9 cellular contexts compared by ENCODE assay signal in genomic region chr15:82749951-82750830, GRCh38. TPM values are rescaled to one million over a fixed set of nuclear protein-coding genes. Genes with fewer than 3 reads are reported as not detected.
DNase-seq lines count a peak whose midpoint lies in the region; ATAC-seq and TF ChIP-seq lines count a peak whose summit lies in the region.
"Had no signal": no experiment of that assay in that cellular context is flagged by ENCODE, and none has a peak within 500 bp of the region (broad histone marks: within the 10 kb centered on the region; RNA-seq: fewer than 3 reads in every experiment).

No MANE protein-coding gene starts in this region.

- DNase-seq in AG09309 (ENCODE audit: low read depth): peak; percentile 75
- peak; percentile 90 for DNase-seq in NCI-H345 (lab: John Stamatoyannopoulos, UW)
- DNase-seq in activated CD4-positive, CD25-positive, alpha-beta regulatory T cell (lab: John Stamatoyannopoulos, UW): peak; percentile 62 to 76 (median 65)
- DNase-seq in central memory CD4-positive, alpha-beta T cell: peak; percentile 74
- peak; percentile 99 for DNase-seq in inferior parietal cortex (ENCODE audit: extremely low spot score)
- DNase-seq in spleen: peak; percentile 94

- H3K36me3 ChIP-seq in spleen: peaks cover 3 to 32% (median 15%) of the 10 kb centered on the region in 6 donors

- H3K9me3 ChIP-seq in spleen: no peaks in the 10 kb centered on the region

- H3K27ac ChIP-seq in spleen: peak overlapping the region; percentile 77 to 93 (median 90)

- peak in 1 of 3 donors; percentile 22 for TF ChIP-seq POLR2A in spleen (IDR thresholded peaks at IDR 0.05)

- intact Hi-C loops in spleen (cut with DNase I; ENCODE audit: low total_unique reads): no loop called here

- no peaks in the 10 kb centered on the region for H3K27me3 ChIP-seq in spleen (replicated peaks in 1 of 7)

- ATAC-seq in GM19023 (IDR thresholded peaks at IDR 0.05; ENCODE audit: unreplicated experiment) (peak; percentile 89), HG03196 (IDR thresholded peaks at IDR 0.05; ENCODE audit: unreplicated experiment) (peak; percentile 92)

- peaks cover 5 to 57% (median 30%) of the 10 kb centered on the region in 6 donors for H3K4me1 ChIP-seq in spleen

- TF ChIP-seq CTCF in AG09309 (IDR thresholded peaks at IDR 0.05; ENCODE audit: control insufficient read depth, insufficient read depth, low read depth, low read length, missing control alignments) (no peak), spleen (IDR thresholded peaks at IDR 0.05 in 8 of 11, conservative IDR thresholded peaks at IDR 0.05 in 3 of 11) (no peak)

- 0% methylated on average over 39 to 47 of the region's 47 CpGs for WGBS in spleen, 5 donors

- peak overlapping the region; percentile 86 for H3K4me3 ChIP-seq in AG09309 (ENCODE audit: control insufficient read depth, low read depth, low read length)
- H3K4me3 ChIP-seq in spleen: peak overlapping the region; percentile 64 to 97 (median 81)

RNA-seq across cellular contexts. Expression of gene AP3B2, which starts 40.5 kb away (rescaled TPM):
- 1 to 10 TPM in 5 of 7 donors, under 1 TPM in 1, not detected in 1; 0.30 to 9.5 (median 1.5) TPM for total RNA-seq in spleen
- under 1 TPM; 0.15 to 0.38 (median 0.22) TPM for polyA plus RNA-seq in spleen
- total RNA-seq: T-helper 1 cell treated with Interleukin-12 subunit alpha and Interleukin-12 subunit beta and Interleukin-4 antibody, amounts not matched to agents 30 ng/mL and 1 ng/mL, for 36 hours had no signal

RNA-seq across cellular contexts. Expression of gene FSD2, which starts 55.7 kb away (rescaled TPM):
- total RNA-seq in spleen: not detected
- polyA plus RNA-seq in spleen: under 1 TPM; 0.02 to 0.03 (median 0.02) TPM
- total RNA-seq: T-helper 1 cell treated with Interleukin-12 subunit alpha and Interleukin-12 subunit beta and Interleukin-4 antibody, amounts not matched to agents 30 ng/mL and 1 ng/mL, for 36 hours had no signal

RNA-seq across cellular contexts. Expression of gene WHAMM, which starts 59.2 kb away (rescaled TPM):
- 10 to 100 TPM; 10.8 to 14.1 (median 12.8) TPM for total RNA-seq in spleen
- polyA plus RNA-seq in spleen: 1 to 10 TPM; 3.3 to 5.7 (median 4.4) TPM

Comparison
In these comparisons a context has a peak if more than half of its experiments do, and no peak if none do; other contexts are left out.
1. Peak in every context shown above with its lines: DNase-seq, ATAC-seq, H3K4me3 ChIP-seq and H3K27ac ChIP-seq.